23 cellular contexts compared by ENCODE assay signal in the genomic region with DNA sequence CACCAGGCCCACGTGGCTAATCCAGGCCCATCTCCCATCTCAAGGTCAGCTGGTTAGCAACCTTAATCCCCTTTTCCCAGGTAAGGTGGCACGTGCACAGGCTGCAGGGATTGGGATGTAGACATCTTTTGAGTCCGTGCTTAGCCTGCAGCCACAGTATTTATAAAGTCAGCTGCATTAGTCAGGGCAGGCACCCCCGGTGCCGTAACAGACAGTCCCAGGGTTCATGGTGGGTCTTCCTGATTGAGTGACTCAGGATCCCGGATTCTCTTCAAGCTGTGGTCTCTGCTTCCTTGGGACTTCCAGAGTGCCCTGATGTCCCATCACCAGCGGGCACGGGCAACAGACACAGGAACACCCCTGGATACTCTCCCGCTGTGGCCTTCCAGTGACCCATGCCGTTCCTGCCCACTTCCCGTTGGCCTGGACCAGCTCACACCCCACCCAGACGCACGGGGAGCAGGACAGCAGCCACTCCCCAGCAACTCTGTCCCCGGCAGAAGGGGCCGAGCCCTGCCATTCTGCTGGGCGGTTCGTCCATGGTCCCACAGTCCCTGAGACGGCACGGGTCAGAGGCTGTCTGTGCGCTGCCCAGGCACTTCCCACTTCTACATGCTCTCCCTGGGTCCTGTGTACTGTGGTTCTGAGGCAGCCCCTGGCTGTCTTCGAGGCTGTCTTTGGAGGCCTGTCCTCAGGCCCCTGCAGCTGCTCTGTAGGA.
A peak's percentile ranks its signal among the peaks of the same experiment; 100 is the strongest.
DNase-seq lines count a peak whose midpoint lies in the region; ATAC-seq, FAIRE-seq and TF ChIP-seq lines count a peak whose summit lies in the region.
"Had no signal": no experiment of that assay in that cellular context is flagged by ENCODE, and none has a peak within 500 bp of the region (broad histone marks: within the 10 kb centered on the region; RNA-seq: fewer than 3 reads in every experiment).

No MANE protein-coding gene starts in this region.

- H3K36me3 ChIP-seq in keratinocyte (ENCODE audit: control insufficient read depth in 2 of 2, extremely low read depth in 1 of 2, insufficient read depth in 2 of 2, low read length in 2 of 2) (no peaks in the 10 kb centered on the region), suprapubic skin (no peaks in the 10 kb centered on the region)
- no peaks in the 10 kb centered on the region for H3K36me3 ChIP-seq in effector memory CD4-positive, alpha-beta T cell (ENCODE audit: control insufficient read depth, insufficient read depth, low read length)
- H3K36me3 ChIP-seq: esophagus muscularis mucosa, HAP-1, tibial artery had no signal

- H3K4me2 ChIP-seq in keratinocyte (ENCODE audit: control insufficient read depth, extremely low read depth, insufficient read depth, low read depth, low read length) = peak overlapping the region; percentile 54

- no peak for ATAC-seq in GM18867 (IDR thresholded peaks at IDR 0.05; ENCODE audit: unreplicated experiment)
- no peak for ATAC-seq in activated naive CD8-positive, alpha-beta T cell treated with anti-CD3 and anti-CD28 coated beads, Interleukin-2, amount 50 U/mL, for 24 hours

- no peaks in the 10 kb centered on the region for H3K9me3 ChIP-seq in keratinocyte (ENCODE audit: control insufficient read depth, low read depth, low read length)
- no peaks in the 10 kb centered on the region for H3K9me3 ChIP-seq in suprapubic skin
- H3K9me3 ChIP-seq in effector memory CD4-positive, alpha-beta T cell (ENCODE audit: control insufficient read depth, low read length) = no peaks in the 10 kb centered on the region
- H3K9me3 ChIP-seq: HAP-1 had no signal

- no peak overlapping the region for H3K4me3 Mint-ChIP-seq in activated naive CD8-positive, alpha-beta T cell treated with anti-CD3 and anti-CD28 coated beads, Interleukin-2, amount 50 U/mL, for 24 hours
- H3K4me3 Mint-ChIP-seq: activated naive CD8-positive, alpha-beta T cell; natural killer cell treated with Interleukin-12 subunit alpha and Interleukin-12 subunit beta and Interleukin-15 and Interleukin-18, amount 100 ng/mL, for 72 hours; stimulated activated memory B cell treated with anti-CD40 and anti-IgM and Interleukin-4, amounts not matched to agents 10 μg/mL and 1 μg/mL and 100 μg/mL, for 72 hours had no signal

- no peaks in the 10 kb centered on the region for H3K79me2 ChIP-seq in keratinocyte (ENCODE audit: control insufficient read depth, insufficient read depth, low read length)

- H2AFZ ChIP-seq in keratinocyte (ENCODE audit: control insufficient read depth, low read length) = no peak overlapping the region

- no peak for TF ChIP-seq CTCF in astrocyte of the spinal cord (IDR thresholded peaks at IDR 0.05; ENCODE audit: low read depth, low read length)
- no peak for TF ChIP-seq CTCF in keratinocyte (optimal IDR thresholded peaks at IDR 0.05 in 1 of 3, IDR thresholded peaks at IDR 0.05 in 1 of 3, conservative IDR thresholded peaks at IDR 0.05 in 1 of 3; ENCODE audit: extremely low read depth in 1 of 3, insufficient read depth in 2 of 3, low read length in 3 of 3)
- TF ChIP-seq CTCF in suprapubic skin (IDR thresholded peaks at IDR 0.05) = no peak

- H3K27ac ChIP-seq in keratinocyte (ENCODE audit: control insufficient read depth, insufficient read depth, low read length) (no peak overlapping the region), suprapubic skin (peak overlapping the region; percentile 46)
- H3K27ac ChIP-seq in effector memory CD4-positive, alpha-beta T cell (ENCODE audit: insufficient read depth, low read length, poor library complexity, severe bottlenecking) = no peak overlapping the region
- H3K27ac ChIP-seq: tibial artery had no signal

- dilution Hi-C loops in keratinocyte (cut with MboI; ENCODE audit: extremely low pct_ligation_motif_present, low sequenced_read_pairs) = no loop called here

- H3K27me3 ChIP-seq in keratinocyte (ENCODE audit: control insufficient read depth, extremely low read depth, insufficient read depth, low read length) = peaks cover 15% of the 10 kb centered on the region
- no peaks in the 10 kb centered on the region for H3K27me3 ChIP-seq in suprapubic skin
- H3K27me3 ChIP-seq in effector memory CD4-positive, alpha-beta T cell (replicated peaks; ENCODE audit: control insufficient read depth, insufficient read depth, low read length, poor library complexity, severe bottlenecking) = no peaks in the 10 kb centered on the region
- H3K27me3 ChIP-seq: tibial artery had no signal

- no peaks in the 10 kb centered on the region for H3K36me3 Mint-ChIP-seq in activated naive CD8-positive, alpha-beta T cell treated with anti-CD3 and anti-CD28 coated beads, Interleukin-2, amount 50 U/mL, for 24 hours (ENCODE audit: low read depth)
- H3K36me3 Mint-ChIP-seq: activated naive CD8-positive, alpha-beta T cell; natural killer cell treated with Interleukin-12 subunit alpha and Interleukin-12 subunit beta and Interleukin-15 and Interleukin-18, amount 100 ng/mL, for 72 hours; stimulated activated memory B cell treated with anti-CD40 and anti-IgM and Interleukin-4, amounts not matched to agents 10 μg/mL and 1 μg/mL and 100 μg/mL, for 72 hours had no signal

- peaks cover 2% of the 10 kb centered on the region for H4K20me1 ChIP-seq in keratinocyte (ENCODE audit: control insufficient read depth, extremely low read depth, insufficient read depth, low read length)

- 82% methylated on average over 8 of the region's 21 CpGs for WGBS in suprapubic skin

- TF ChIP-seq POLR2A in suprapubic skin (IDR thresholded peaks at IDR 0.05) = no peak

- no peak overlapping the region for H3K27ac Mint-ChIP-seq in activated naive CD8-positive, alpha-beta T cell treated with anti-CD3 and anti-CD28 coated beads, Interleukin-2, amount 50 U/mL, for 24 hours
- H3K27ac Mint-ChIP-seq: activated naive CD8-positive, alpha-beta T cell; natural killer cell treated with Interleukin-12 subunit alpha and Interleukin-12 subunit beta and Interleukin-15 and Interleukin-18, amount 100 ng/mL, for 72 hours; progenitor cell of endocrine pancreas; stimulated activated memory B cell treated with anti-CD40 and anti-IgM and Interleukin-4, amounts not matched to agents 10 μg/mL and 1 μg/mL and 100 μg/mL, for 72 hours had no signal

- H3K9me1 ChIP-seq in keratinocyte (ENCODE audit: control insufficient read depth, extremely low read depth, insufficient read depth, low read length) = no peaks in the 10 kb centered on the region

- TF ChIP-seq EP300 in suprapubic skin (IDR thresholded peaks at IDR 0.05) = no peak

- no peak for FAIRE-seq in keratinocyte (lab: Jason Lieb, UNC)

- no peak overlapping the region for H3K9ac ChIP-seq in keratinocyte (ENCODE audit: control insufficient read depth, extremely low read depth, insufficient read depth, low read length)

- no peaks in the 10 kb centered on the region for H3K4me1 Mint-ChIP-seq in activated naive CD8-positive, alpha-beta T cell treated with anti-CD3 and anti-CD28 coated beads, Interleukin-2, amount 50 U/mL, for 24 hours
- H3K4me1 Mint-ChIP-seq: stimulated activated memory B cell treated with anti-CD40 and anti-IgM and Interleukin-4, amounts not matched to agents 10 μg/mL and 1 μg/mL and 100 μg/mL, for 72 hours had no signal

- H3K4me3 ChIP-seq in astrocyte of the spinal cord (ENCODE audit: low read depth, low read length) (no peak overlapping the region), keratinocyte (ENCODE audit: control insufficient read depth in 2 of 3, extremely low read depth in 1 of 3, insufficient read depth in 2 of 3, low read depth in 1 of 3, low read length in 3 of 3) (no peak overlapping the region), suprapubic skin (no peak overlapping the region)
- H3K4me3 ChIP-seq in effector memory CD4-positive, alpha-beta T cell (ENCODE audit: insufficient read depth, low read depth, low read length, poor library complexity, severe bottlenecking) = no peak overlapping the region
- H3K4me3 ChIP-seq: esophagus muscularis mucosa, HAP-1, tibial artery had no signal

- H3K4me1 ChIP-seq in keratinocyte (ENCODE audit: control insufficient read depth, extremely low read depth, insufficient read depth, low read length) (peaks cover 44% of the 10 kb centered on the region), suprapubic skin (peaks cover 82% of the 10 kb centered on the region)
- no peaks in the 10 kb centered on the region for H3K4me1 ChIP-seq in effector memory CD4-positive, alpha-beta T cell (ENCODE audit: control insufficient read depth, insufficient read depth, low read length, poor library complexity, severe bottlenecking)
- H3K4me1 ChIP-seq: HAP-1 had no signal

- DNase-seq in HT1080 (ENCODE audit: low read depth) (peak; percentile 66), astrocyte of the spinal cord (ENCODE audit: low read depth, low spot score) (peak; percentile 59), keratinocyte (ENCODE audit: low read depth, low spot score) (no peak), suprapubic skin (ENCODE audit: low spot score in 2 of 2) (peak in 1 of 2 donors; percentile 60), SKM-1 treated with dmso at 0.1 percent for 144 hours (lab: John Stamatoyannopoulos, UW; ENCODE audit: unreplicated experiment) (no peak)
- no peak for DNase-seq in effector memory CD4-positive, alpha-beta T cell
- DNase-seq in activated naive CD8-positive, alpha-beta T cell treated with anti-CD3 and anti-CD28 coated beads, Interleukin-2, amount 50 U/mL, for 24 hours = no peak
- DNase-seq: activated CD4-positive, alpha-beta T cell treated with anti-CD3 and anti-CD28 coated beads for 1 hour; AML-193; COR-L47; left colon; NCI-H1048; NCI-H2029; NCI-H446 treated with DMSO at 0.1 percent for 48 hours; stimulated activated CD4-positive, alpha-beta T cell treated with anti-CD3 and anti-CD28 coated beads, Interleukin-1b, Interleukin-23, amount 100 ng/mL, for 48 hours; tibial artery had no signal

- in situ Hi-C loops in astrocyte of the spinal cord (cut with HindIII; ENCODE audit: low sequenced_read_pairs) = no loop called here

- H3K27me3 Mint-ChIP-seq in activated naive CD8-positive, alpha-beta T cell treated with anti-CD3 and anti-CD28 coated beads, Interleukin-2, amount 50 U/mL, for 24 hours = peaks cover 5% of the 10 kb centered on the region
- H3K27me3 Mint-ChIP-seq: activated naive CD8-positive, alpha-beta T cell had no signal

- H3K9me3 Mint-ChIP-seq in activated naive CD8-positive, alpha-beta T cell treated with anti-CD3 and anti-CD28 coated beads, Interleukin-2, amount 50 U/mL, for 24 hours = no peaks in the 10 kb centered on the region
- H3K9me3 Mint-ChIP-seq: natural killer cell treated with Interleukin-12 subunit alpha and Interleukin-12 subunit beta and Interleukin-15 and Interleukin-18, amount 100 ng/mL, for 72 hours; stimulated activated memory B cell treated with anti-CD40 and anti-IgM and Interleukin-4, amounts not matched to agents 10 μg/mL and 1 μg/mL and 100 μg/mL, for 72 hours had no signal

Comparison
In these comparisons a context has a peak if more than half of its experiments do, and no peak if none do; other contexts are left out.
1. DNase-seq: peak in HT1080 (single experiment) and astrocyte of the spinal cord (single experiment); none in keratinocyte (single experiment), effector memory CD4-positive, alpha-beta T cell (0 of 3), activated naive CD8-positive, alpha-beta T cell treated with anti-CD3 and anti-CD28 coated beads, Interleukin-2, amount 50 U/mL, for 24 hours (single experiment) and SKM-1 treated with dmso at 0.1 percent for 144 hours (single experiment).